In genomic region chr2:51782874-51783765, GRCh38 we compare ENCODE assay signal across 16 cellular contexts.
A peak's percentile ranks its signal among the peaks of the same experiment; 100 is the strongest.
DNase-seq lines count a peak whose midpoint lies in the region; FAIRE-seq and TF ChIP-seq lines count a peak whose summit lies in the region.
"Had no signal": no experiment of that assay in that cellular context is flagged by ENCODE, and none has a peak within 500 bp of the region (broad histone marks: within the 10 kb centered on the region; RNA-seq: fewer than 3 reads in every experiment).

No MANE protein-coding gene starts in this region.

- H3K27ac ChIP-seq in fibroblast of lung (ENCODE audit: insufficient read depth, low read length) (no peak overlapping the region), osteoblast (ENCODE audit: low read depth, low read length) (no peak overlapping the region)
- H3K27ac ChIP-seq: Peyer's patch, transverse colon had no signal

- H4K20me1 ChIP-seq in fibroblast of lung (ENCODE audit: control insufficient read depth, extremely low read depth, insufficient read depth, low read length): no peaks in the 10 kb centered on the region
- no peaks in the 10 kb centered on the region for H4K20me1 ChIP-seq in osteoblast (ENCODE audit: insufficient read depth, low read length)

- H3K79me2 ChIP-seq in fibroblast of lung (ENCODE audit: control insufficient read depth, insufficient read depth, low read length): no peaks in the 10 kb centered on the region
- no peaks in the 10 kb centered on the region for H3K79me2 ChIP-seq in osteoblast (ENCODE audit: insufficient read depth, low read length)

- H2AFZ ChIP-seq in fibroblast of lung (ENCODE audit: low read length) (no peak overlapping the region), osteoblast (ENCODE audit: low read length) (peak overlapping the region; percentile 47)

- DNase-seq in H54 (ENCODE audit: insufficient read length, low spot score) (no peak), NCI-H446 treated with DMSO at 0.1 percent for 48 hours (lab: John Stamatoyannopoulos, UW) (peak; percentile 28), fibroblast of lung (ENCODE audit: low read depth in 2 of 2) (peak; percentile 6 to 58), osteoblast (ENCODE audit: insufficient read length, low spot score, missing footprints) (peak; percentile 79), iPS-NIHi7 (ENCODE audit: extremely low spot score) (no peak)
- DNase-seq in stimulated activated CD4-positive, alpha-beta T cell treated with anti-CD3 and anti-CD28 coated beads, Interleukin-4, amount 100 ng/mL, for 1 hour: no peak
- no peak for DNase-seq in effector CD8-positive, alpha-beta T cell (lab: John Stamatoyannopoulos, UW)
- no peak for DNase-seq in stimulated activated naive CD4-positive, alpha-beta T cell treated with Interleukin-2 at 50 U/mL for 16 hours (lab: John Stamatoyannopoulos, UW)
- DNase-seq: activated T-cell treated with anti-CD3 and anti-CD28 coated beads, Interleukin-2, amount 50 U/mL, for 48 hours; Caco-2; central memory CD4-positive, alpha-beta T cell; NCI-H2029; Peyer's patch; transverse colon had no signal

- TF ChIP-seq POLR2A in H54 (IDR thresholded peaks at IDR 0.05; ENCODE audit: low read depth, low read length): no peak

- no peak overlapping the region for H3K4me3 ChIP-seq in fibroblast of lung (replicated peaks in 1 of 4; ENCODE audit: control extremely low read depth in 1 of 4, insufficient read depth in 1 of 4, low read depth in 3 of 4, low read length in 4 of 4)
- no peak overlapping the region for H3K4me3 ChIP-seq in osteoblast (ENCODE audit: insufficient read depth, low read length)
- H3K4me3 ChIP-seq: Peyer's patch, transverse colon had no signal

- no peak overlapping the region for H3K9ac ChIP-seq in fibroblast of lung (ENCODE audit: insufficient read depth, low read length)

- no peaks in the 10 kb centered on the region for H3K27me3 ChIP-seq in fibroblast of lung (ENCODE audit: control insufficient read depth, insufficient read depth, low read length)
- no peaks in the 10 kb centered on the region for H3K27me3 ChIP-seq in osteoblast (ENCODE audit: insufficient read depth, low read length)
- H3K27me3 ChIP-seq: Peyer's patch, transverse colon had no signal

- TF ChIP-seq CTCF in fibroblast of lung (conservative IDR thresholded peaks at IDR 0.05 in 1 of 2, IDR thresholded peaks at IDR 0.05 in 1 of 2; ENCODE audit: low read depth in 1 of 2, low read length in 2 of 2) (no peak), osteoblast (IDR thresholded peaks at IDR 0.05; ENCODE audit: extremely low read depth, low read depth, low read length) (no peak)

- no peaks in the 10 kb centered on the region for H3K36me3 ChIP-seq in fibroblast of lung (ENCODE audit: control insufficient read depth, insufficient read depth, low read length)
- H3K36me3 ChIP-seq in osteoblast (ENCODE audit: insufficient read depth, low read length): no peaks in the 10 kb centered on the region
- H3K36me3 ChIP-seq: Peyer's patch, transverse colon had no signal

- H3K4me2 ChIP-seq in fibroblast of lung (ENCODE audit: extremely low read depth, insufficient read depth, low read length) (no peak overlapping the region), osteoblast (ENCODE audit: insufficient read depth, low read length) (no peak overlapping the region)

- no peaks in the 10 kb centered on the region for H3K9me3 ChIP-seq in fibroblast of lung (ENCODE audit: control insufficient read depth, insufficient read depth, low read depth, low read length)
- H3K9me3 ChIP-seq in osteoblast (ENCODE audit: low read depth, low read length): no peaks in the 10 kb centered on the region
- H3K9me3 ChIP-seq: Caco-2, Peyer's patch, transverse colon had no signal

- H3K4me1 ChIP-seq in fibroblast of lung (ENCODE audit: control insufficient read depth, extremely low read depth, insufficient read depth, low read length): no peaks in the 10 kb centered on the region
- H3K4me1 ChIP-seq in osteoblast (ENCODE audit: insufficient read depth, low read length): no peaks in the 10 kb centered on the region
- H3K4me1 ChIP-seq: Caco-2, Peyer's patch, transverse colon had no signal

- FAIRE-seq in H54 (lab: Jason Lieb, UNC): peak; percentile 65
- FAIRE-seq: frontal cortex, GM12892 had no signal

Comparison
In these comparisons a context has a peak if more than half of its experiments do, and no peak if none do; other contexts are left out.
1. DNase-seq: peak in NCI-H446 treated with DMSO at 0.1 percent for 48 hours (single experiment), fibroblast of lung (2 of 2) and osteoblast (single experiment); none in H54 (single experiment), stimulated activated CD4-positive, alpha-beta T cell treated with anti-CD3 and anti-CD28 coated beads, Interleukin-4, amount 100 ng/mL, for 1 hour (single experiment), effector CD8-positive, alpha-beta T cell (single experiment), iPS-NIHi7 (single experiment) and stimulated activated naive CD4-positive, alpha-beta T cell treated with Interleukin-2 at 50 U/mL for 16 hours (single experiment).